Comparison of ENCODE assay signal across 9 cellular contexts in genomic region chr18:75896865-75897264, GRCh38.
DNase-seq lines count a peak whose midpoint lies in the region; ATAC-seq and TF ChIP-seq lines count a peak whose summit lies in the region.
"Had no signal": no experiment of that assay in that cellular context is flagged by ENCODE, and none has a peak within 500 bp of the region (broad histone marks: within the 10 kb centered on the region; RNA-seq: fewer than 3 reads in every experiment).

No MANE protein-coding gene starts in this region.

- WGBS in transverse colon (ENCODE audit: low coverage in 1 of 2), 2 donors, result 18 to 23% methylated on average over 5 of the region's 5 CpGs

- TF ChIP-seq CTCF in foreskin keratinocyte (conservative IDR thresholded peaks at IDR 0.05), result peak; percentile 22
- no peak for TF ChIP-seq CTCF in transverse colon (IDR thresholded peaks at IDR 0.05)

- peak; percentile 21 for DNase-seq in AG08395 (ENCODE audit: low spot score)
- DNase-seq in HT-29 (ENCODE audit: low spot score), result peak; percentile 14
- peak; percentile 76 for DNase-seq in NCI-H748 treated with DMSO at 0.1 percent for 48 hours (lab: John Stamatoyannopoulos, UW)
- DNase-seq in foreskin keratinocyte, result no peak
- DNase-seq in cardiac septum (ENCODE audit: low spot score), result no peak
- no peak for DNase-seq in NCI-H226
- no peak for DNase-seq in pons (ENCODE audit: low spot score)
- no peak for DNase-seq in transverse colon
- DNase-seq: Right ventricle myocardium superior had no signal

- no peak for TF ChIP-seq EP300 in transverse colon (IDR thresholded peaks at IDR 0.05; ENCODE audit: low read depth)

- ATAC-seq in foreskin keratinocyte, result no peak

- no peaks in the 10 kb centered on the region for H3K27me3 ChIP-seq in foreskin keratinocyte
- H3K27me3 ChIP-seq in transverse colon, result no peaks in the 10 kb centered on the region

- no peaks in the 10 kb centered on the region for H3K36me3 ChIP-seq in transverse colon

- H3K27ac ChIP-seq in foreskin keratinocyte (no peak overlapping the region), transverse colon (no peak overlapping the region)

- no peaks in the 10 kb centered on the region for H3K4me1 ChIP-seq in foreskin keratinocyte
- H3K4me1 ChIP-seq in transverse colon, result no peaks in the 10 kb centered on the region

- TF ChIP-seq POLR2A in transverse colon (IDR thresholded peaks at IDR 0.05), result no peak

- H3K9me3 ChIP-seq in transverse colon, result no peaks in the 10 kb centered on the region

- in situ Hi-C loops in transverse colon (cut with MboI; ENCODE audit: low pct_ligation_motif_present in 1 of 4, low pct_unique_long_range_greater_than_20kb in 1 of 4, low sequenced_read_pairs in 3 of 4), result no loop called here

- intact Hi-C loops in cardiac septum (cut with DNase I), result no loop called here
- intact Hi-C loops in transverse colon (cut with DNase I; ENCODE audit: low total_unique reads), result no loop called here

- H3K4me3 ChIP-seq in transverse colon, result no peak overlapping the region

Comparison
In these comparisons a context has a peak if more than half of its experiments do, and no peak if none do; other contexts are left out.
1. DNase-seq: peak in AG08395 (single experiment), HT-29 (single experiment) and NCI-H748 treated with DMSO at 0.1 percent for 48 hours (single experiment); none in foreskin keratinocyte (0 of 2), cardiac septum (single experiment), NCI-H226 (single experiment), pons (single experiment) and transverse colon (single experiment).